ENCODE assay signal across 15 cellular contexts in the genomic region with DNA sequence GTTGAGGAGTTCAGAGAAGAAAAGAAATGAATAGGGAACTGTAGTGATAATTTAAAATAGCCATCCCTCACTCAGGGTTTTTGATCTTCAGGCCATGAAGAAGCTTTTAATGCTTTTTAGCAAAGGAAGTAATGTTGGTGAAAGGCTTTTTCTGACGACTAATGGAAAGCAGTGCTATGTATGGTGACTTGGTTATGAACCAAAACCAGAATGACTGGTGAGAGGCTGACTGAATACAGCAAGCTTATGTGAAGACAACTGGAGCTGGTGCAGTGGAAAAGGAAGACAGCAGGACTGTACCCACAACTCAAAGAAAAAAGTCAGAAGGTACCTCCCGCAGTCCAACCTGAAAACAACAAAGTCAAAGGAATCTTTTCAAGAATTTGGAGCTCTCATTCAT.
"Had no signal": no experiment of that assay in that cellular context is flagged by ENCODE, and none has a peak within 500 bp of the region (broad histone marks: within the 10 kb centered on the region; RNA-seq: fewer than 3 reads in every experiment).

No MANE protein-coding gene starts in this region.

- H3K9me3 ChIP-seq: left ventricle myocardium inferior, neutrophil had no signal

- H3K27me3 ChIP-seq: neutrophil had no signal

- H3K4me1 ChIP-seq: left ventricle myocardium inferior had no signal

- H3K4me3 Mint-ChIP-seq: stimulated activated naive B cell treated with anti-CD40 and anti-IgM and Interleukin-4, amounts not matched to agents 10 μg/mL and 1 μg/mL and 100 μg/mL, for 72 hours; T-helper 17 cell had no signal

- H3K27ac Mint-ChIP-seq: stimulated activated naive B cell treated with anti-CD40 and anti-IgM and Interleukin-4, amounts not matched to agents 10 μg/mL and 1 μg/mL and 100 μg/mL, for 72 hours; T-helper 17 cell had no signal

- H3K27me3 Mint-ChIP-seq: stimulated activated naive B cell treated with anti-CD40 and anti-IgM and Interleukin-4, amounts not matched to agents 10 μg/mL and 1 μg/mL and 100 μg/mL, for 72 hours; T-helper 17 cell had no signal

- H3K27ac ChIP-seq: epithelial cell of prostate, left ventricle myocardium inferior, neutrophil had no signal

- H3K4me3 ChIP-seq: left ventricle myocardium inferior, smooth muscle cell had no signal

- DNase-seq: activated CD4-positive, alpha-beta T cell treated with anti-CD3 and anti-CD28 coated beads for 1 hour; activated CD8-positive, alpha-beta memory T cell treated with anti-CD3 and anti-CD28 coated beads for 24 hours; activated effector memory CD4-positive, alpha-beta T cell treated with anti-CD3 and anti-CD28 coated beads, Interleukin-2, amount 50 U/mL, for 16 hours; cortex of kidney; effector CD8-positive, alpha-beta T cell; kidney; left ventricle myocardium inferior; mesenchymal stem cell; SHP77 treated with DMSO at 0.1 percent for 48 hours; stimulated activated naive B cell treated with anti-CD40 and anti-IgM and Interleukin-4, amounts not matched to agents 10 μg/mL and 1 μg/mL and 100 μg/mL, for 72 hours; T-helper 17 cell; trophoblast cell had no signal

- ATAC-seq: stimulated activated naive B cell treated with anti-CD40 and anti-IgM and Interleukin-4, amounts not matched to agents 10 μg/mL and 1 μg/mL and 100 μg/mL, for 72 hours; T-helper 17 cell had no signal
